2 cellular contexts compared by ENCODE assay signal in genomic region chr2:55035716-55036115, GRCh38.
TF ChIP-seq lines count a peak whose summit lies in the region.

No MANE protein-coding gene starts in this region.

TF ChIP-seq in K562, 482 proteins besides CTCF, POLR2A, EP300 and RAD21:
- TF ChIP-seq HCFC1 (IDR thresholded peaks at IDR 0.05; ENCODE audit: low read depth, low read length): no peak
- TF ChIP-seq TCF7 (IDR thresholded peaks at IDR 0.05; ENCODE audit: borderline replicate concordance): no peak
- peak; percentile 52; the same call in 1 of the 2 replicates for TF ChIP-seq ZNF316 (IDR thresholded peaks at IDR 0.05)
- no peak for TF ChIP-seq MXI1 (IDR thresholded peaks at IDR 0.05; ENCODE audit: low read depth, low read length)
- no peak for TF ChIP-seq ETV5 (CRISPR knock-in tag; IDR thresholded peaks at IDR 0.05; ENCODE audit: low read depth)
- TF ChIP-seq SMARCB1 (IDR thresholded peaks at IDR 0.05; ENCODE audit: insufficient read length, low read depth): no peak
- TF ChIP-seq TEAD2 (tag; IDR thresholded peaks at IDR 0.05): no peak
- no peak for TF ChIP-seq EP400 (IDR thresholded peaks at IDR 0.05)
- TF ChIP-seq TEAD4 (IDR thresholded peaks at IDR 0.05; ENCODE audit: low read length): no peak
- TF ChIP-seq TEAD4 (CRISPR knock-in tag; IDR thresholded peaks at IDR 0.05; ENCODE audit: borderline replicate concordance): no peak
- peak; percentile 35; the same call in 1 of the 2 replicates for TF ChIP-seq PKNOX1 (IDR thresholded peaks at IDR 0.05)
- TF ChIP-seq ETV6 (IDR thresholded peaks at IDR 0.05; ENCODE audit: borderline replicate concordance in 1 of 2, low read depth in 2 of 2, low read length in 1 of 2): no peak
- no peak for TF ChIP-seq ETV6 (CRISPR knock-in tag; IDR thresholded peaks at IDR 0.05; ENCODE audit: borderline replicate concordance)
- TF ChIP-seq C11orf30 (IDR thresholded peaks at IDR 0.05; ENCODE audit: low read depth): peak; percentile 39; the same call in 1 of the 2 replicates

TF ChIP-seq in GM12891, 5 proteins besides CTCF, POLR2A, EP300 and RAD21:
- no peak for TF ChIP-seq SPI1 (IDR thresholded peaks at IDR 0.05; ENCODE audit: low read depth, low read length)
- no peak for TF ChIP-seq TAF1 (IDR thresholded peaks at IDR 0.05; ENCODE audit: low read depth, low read length)
- no peak for TF ChIP-seq POU2F2 (IDR thresholded peaks at IDR 0.05; ENCODE audit: low read depth, low read length)
- no peak for TF ChIP-seq PAX5 (IDR thresholded peaks at IDR 0.05; ENCODE audit: insufficient read depth, low read length, severe bottlenecking)
